Comparison of ENCODE assay signal across 1 cellular context in the genomic region with DNA sequence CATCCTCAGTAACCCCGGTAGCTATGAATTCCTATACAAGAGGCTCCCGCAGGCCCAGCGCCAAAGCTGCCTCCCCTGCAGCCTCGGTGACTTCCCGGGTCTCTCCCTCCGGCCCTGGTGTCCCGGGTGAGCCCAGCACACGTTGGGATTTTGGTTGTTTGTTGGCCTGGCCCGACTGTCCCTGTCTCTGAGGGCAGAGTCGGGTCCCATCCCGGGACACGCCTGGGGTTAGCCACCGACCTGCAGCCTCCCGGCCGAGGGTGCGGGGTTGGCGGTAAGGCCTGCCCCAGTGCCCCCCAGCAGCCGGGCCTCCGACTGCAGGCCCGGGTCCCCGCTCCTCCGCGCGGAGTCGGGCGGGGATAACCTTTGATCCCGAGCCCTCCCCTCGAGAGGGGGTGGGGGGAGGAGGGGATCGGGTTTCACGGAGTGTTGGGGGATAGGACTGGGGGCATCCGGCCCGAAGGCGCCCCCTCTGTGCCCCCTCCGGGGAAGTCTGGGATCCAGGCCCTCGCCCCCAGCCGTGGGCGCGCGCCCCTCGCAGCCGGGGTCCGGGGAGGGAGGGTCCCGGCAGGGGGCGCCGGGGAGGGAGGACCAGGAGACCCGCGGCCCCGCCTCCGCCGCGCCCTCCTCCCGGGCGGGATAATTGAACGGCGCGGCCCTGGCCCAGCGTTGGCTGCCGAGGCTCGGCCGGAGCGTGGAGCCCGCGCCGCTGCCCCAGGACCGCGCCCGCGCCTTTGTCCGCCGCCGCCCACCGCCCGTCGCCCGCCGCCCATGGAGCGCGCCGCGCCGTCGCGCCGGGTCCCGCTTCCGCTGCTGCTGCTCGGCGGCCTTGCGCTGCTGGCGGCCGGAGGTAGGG.
A peak's percentile ranks its signal among the peaks of the same experiment; 100 is the strongest.
TF ChIP-seq lines count a peak whose summit lies in the region.

A gene with protein sequence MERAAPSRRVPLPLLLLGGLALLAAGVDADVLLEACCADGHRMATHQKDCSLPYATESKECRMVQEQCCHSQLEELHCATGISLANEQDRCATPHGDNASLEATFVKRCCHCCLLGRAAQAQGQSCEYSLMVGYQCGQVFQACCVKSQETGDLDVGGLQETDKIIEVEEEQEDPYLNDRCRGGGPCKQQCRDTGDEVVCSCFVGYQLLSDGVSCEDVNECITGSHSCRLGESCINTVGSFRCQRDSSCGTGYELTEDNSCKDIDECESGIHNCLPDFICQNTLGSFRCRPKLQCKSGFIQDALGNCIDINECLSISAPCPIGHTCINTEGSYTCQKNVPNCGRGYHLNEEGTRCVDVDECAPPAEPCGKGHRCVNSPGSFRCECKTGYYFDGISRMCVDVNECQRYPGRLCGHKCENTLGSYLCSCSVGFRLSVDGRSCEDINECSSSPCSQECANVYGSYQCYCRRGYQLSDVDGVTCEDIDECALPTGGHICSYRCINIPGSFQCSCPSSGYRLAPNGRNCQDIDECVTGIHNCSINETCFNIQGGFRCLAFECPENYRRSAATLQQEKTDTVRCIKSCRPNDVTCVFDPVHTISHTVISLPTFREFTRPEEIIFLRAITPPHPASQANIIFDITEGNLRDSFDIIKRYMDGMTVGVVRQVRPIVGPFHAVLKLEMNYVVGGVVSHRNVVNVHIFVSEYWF (plus strand): TSS at position 669 of the 856 bp plus-strand sequence. CDS start 103 bp downstream, at position 772.

TF ChIP-seq in HepG2, 621 proteins besides CTCF, POLR2A, EP300 and RAD21 (continued from another document and continues in another):
- TF ChIP-seq, protein P1, sequence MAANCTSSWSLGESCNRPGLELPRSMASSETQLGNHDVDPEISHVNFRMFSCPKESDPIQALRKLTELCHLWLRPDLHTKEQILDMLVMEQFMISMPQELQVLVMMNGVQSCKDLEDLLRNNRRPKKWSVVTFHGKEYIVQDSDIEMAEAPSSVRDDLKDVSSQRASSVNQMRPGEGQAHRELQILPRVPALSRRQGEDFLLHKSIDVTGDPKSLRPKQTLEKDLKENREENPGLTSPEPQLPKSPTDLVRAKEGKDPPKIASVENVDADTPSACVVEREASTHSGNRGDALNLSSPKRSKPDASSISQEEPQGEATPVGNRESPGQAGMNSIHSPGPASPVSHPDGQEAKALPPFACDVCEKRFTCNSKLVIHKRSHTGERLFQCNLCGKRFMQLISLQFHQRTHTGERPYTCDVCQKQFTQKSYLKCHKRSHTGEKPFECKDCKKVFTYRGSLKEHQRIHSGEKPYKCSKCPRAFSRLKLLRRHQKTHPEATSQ (CRISPR knock-in tag; IDR thresholded peaks at IDR 0.05; ENCODE audit: borderline replicate concordance): peak; percentile 78; the same call in 1 of the 2 replicates
- peak; percentile 89; the same call in 1 of the 2 replicates for TF ChIP-seq KDM4B (CRISPR knock-in tag; IDR thresholded peaks at IDR 0.05)
- peak; percentile 97 for TF ChIP-seq ZFY (CRISPR knock-in tag; IDR thresholded peaks at IDR 0.05)
- TF ChIP-seq ZBTB7A (CRISPR knock-in tag; IDR thresholded peaks at IDR 0.05): peak; percentile 85
- no peak for TF ChIP-seq CENPX (CRISPR knock-in tag; IDR thresholded peaks at IDR 0.05)
- no peak for TF ChIP-seq SP1 (IDR thresholded peaks at IDR 0.05)
- peak; percentile 47; the same call in 1 of the 2 replicates for TF ChIP-seq SP1 (CRISPR knock-in tag; IDR thresholded peaks at IDR 0.05)
- TF ChIP-seq, protein P2, sequence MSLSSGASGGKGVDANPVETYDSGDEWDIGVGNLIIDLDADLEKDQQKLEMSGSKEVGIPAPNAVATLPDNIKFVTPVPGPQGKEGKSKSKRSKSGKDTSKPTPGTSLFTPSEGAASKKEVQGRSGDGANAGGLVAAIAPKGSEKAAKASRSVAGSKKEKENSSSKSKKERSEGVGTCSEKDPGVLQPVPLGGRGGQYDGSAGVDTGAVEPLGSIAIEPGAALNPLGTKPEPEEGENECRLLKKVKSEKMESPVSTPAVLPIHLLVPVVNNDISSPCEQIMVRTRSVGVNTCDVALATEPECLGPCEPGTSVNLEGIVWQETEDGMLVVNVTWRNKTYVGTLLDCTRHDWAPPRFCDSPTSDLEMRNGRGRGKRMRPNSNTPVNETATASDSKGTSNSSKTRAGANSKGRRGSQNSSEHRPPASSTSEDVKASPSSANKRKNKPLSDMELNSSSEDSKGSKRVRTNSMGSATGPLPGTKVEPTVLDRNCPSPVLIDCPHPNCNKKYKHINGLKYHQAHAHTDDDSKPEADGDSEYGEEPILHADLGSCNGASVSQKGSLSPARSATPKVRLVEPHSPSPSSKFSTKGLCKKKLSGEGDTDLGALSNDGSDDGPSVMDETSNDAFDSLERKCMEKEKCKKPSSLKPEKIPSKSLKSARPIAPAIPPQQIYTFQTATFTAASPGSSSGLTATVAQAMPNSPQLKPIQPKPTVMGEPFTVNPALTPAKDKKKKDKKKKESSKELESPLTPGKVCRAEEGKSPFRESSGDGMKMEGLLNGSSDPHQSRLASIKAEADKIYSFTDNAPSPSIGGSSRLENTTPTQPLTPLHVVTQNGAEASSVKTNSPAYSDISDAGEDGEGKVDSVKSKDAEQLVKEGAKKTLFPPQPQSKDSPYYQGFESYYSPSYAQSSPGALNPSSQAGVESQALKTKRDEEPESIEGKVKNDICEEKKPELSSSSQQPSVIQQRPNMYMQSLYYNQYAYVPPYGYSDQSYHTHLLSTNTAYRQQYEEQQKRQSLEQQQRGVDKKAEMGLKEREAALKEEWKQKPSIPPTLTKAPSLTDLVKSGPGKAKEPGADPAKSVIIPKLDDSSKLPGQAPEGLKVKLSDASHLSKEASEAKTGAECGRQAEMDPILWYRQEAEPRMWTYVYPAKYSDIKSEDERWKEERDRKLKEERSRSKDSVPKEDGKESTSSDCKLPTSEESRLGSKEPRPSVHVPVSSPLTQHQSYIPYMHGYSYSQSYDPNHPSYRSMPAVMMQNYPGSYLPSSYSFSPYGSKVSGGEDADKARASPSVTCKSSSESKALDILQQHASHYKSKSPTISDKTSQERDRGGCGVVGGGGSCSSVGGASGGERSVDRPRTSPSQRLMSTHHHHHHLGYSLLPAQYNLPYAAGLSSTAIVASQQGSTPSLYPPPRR (CRISPR knock-in tag; IDR thresholded peaks at IDR 0.05; ENCODE audit: borderline replicate concordance): peak; percentile 77
- peak; percentile 62 for TF ChIP-seq AGO2 (optimal IDR thresholded peaks at IDR 0.05; ENCODE audit: low read depth, low read length)
- TF ChIP-seq PITX1 (CRISPR knock-in tag; IDR thresholded peaks at IDR 0.05): peak; percentile 79
- no peak for TF ChIP-seq MAFG (CRISPR knock-in tag; IDR thresholded peaks at IDR 0.05)
- TF ChIP-seq, protein P3, sequence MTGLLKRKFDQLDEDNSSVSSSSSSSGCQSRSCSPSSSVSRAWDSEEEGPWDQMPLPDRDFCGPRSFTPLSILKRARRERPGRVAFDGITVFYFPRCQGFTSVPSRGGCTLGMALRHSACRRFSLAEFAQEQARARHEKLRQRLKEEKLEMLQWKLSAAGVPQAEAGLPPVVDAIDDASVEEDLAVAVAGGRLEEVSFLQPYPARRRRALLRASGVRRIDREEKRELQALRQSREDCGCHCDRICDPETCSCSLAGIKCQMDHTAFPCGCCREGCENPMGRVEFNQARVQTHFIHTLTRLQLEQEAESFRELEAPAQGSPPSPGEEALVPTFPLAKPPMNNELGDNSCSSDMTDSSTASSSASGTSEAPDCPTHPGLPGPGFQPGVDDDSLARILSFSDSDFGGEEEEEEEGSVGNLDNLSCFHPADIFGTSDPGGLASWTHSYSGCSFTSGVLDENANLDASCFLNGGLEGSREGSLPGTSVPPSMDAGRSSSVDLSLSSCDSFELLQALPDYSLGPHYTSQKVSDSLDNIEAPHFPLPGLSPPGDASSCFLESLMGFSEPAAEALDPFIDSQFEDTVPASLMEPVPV (CRISPR knock-in tag; IDR thresholded peaks at IDR 0.05): peak; percentile 37; the same call in 1 of the 2 replicates
- peak; percentile 87; the same call in 1 of the 2 replicates for TF ChIP-seq PCBP1 (IDR thresholded peaks at IDR 0.05; ENCODE audit: borderline replicate concordance, low read depth, low read length)
- TF ChIP-seq, protein P4, sequence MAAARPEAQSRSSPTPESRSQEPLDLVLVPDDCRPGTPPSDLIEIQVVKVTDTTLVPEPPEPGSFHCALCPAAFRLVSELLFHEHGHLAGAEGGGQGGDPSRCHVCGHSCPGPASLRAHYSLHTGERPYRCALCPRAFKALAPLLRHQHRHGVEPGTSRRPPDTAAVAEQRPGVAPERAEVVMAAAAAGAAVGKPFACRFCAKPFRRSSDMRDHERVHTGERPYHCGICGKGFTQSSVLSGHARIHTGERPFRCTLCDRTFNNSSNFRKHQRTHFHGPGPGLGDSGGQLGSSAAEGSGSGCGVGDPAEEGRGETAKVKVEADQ (CRISPR knock-in tag; IDR thresholded peaks at IDR 0.05; ENCODE audit: borderline replicate concordance): peak; percentile 85
- TF ChIP-seq ZNF33B (CRISPR knock-in tag; IDR thresholded peaks at IDR 0.05): peak; percentile 86; the same call in 1 of the 2 replicates
- TF ChIP-seq RARG (CRISPR knock-in tag; IDR thresholded peaks at IDR 0.05; ENCODE audit: low read depth): no peak
- peak; percentile 44; the same call in 1 of the 2 replicates for TF ChIP-seq MEIS1 (CRISPR knock-in tag; IDR thresholded peaks at IDR 0.05; ENCODE audit: borderline replicate concordance)
- TF ChIP-seq, protein P5, sequence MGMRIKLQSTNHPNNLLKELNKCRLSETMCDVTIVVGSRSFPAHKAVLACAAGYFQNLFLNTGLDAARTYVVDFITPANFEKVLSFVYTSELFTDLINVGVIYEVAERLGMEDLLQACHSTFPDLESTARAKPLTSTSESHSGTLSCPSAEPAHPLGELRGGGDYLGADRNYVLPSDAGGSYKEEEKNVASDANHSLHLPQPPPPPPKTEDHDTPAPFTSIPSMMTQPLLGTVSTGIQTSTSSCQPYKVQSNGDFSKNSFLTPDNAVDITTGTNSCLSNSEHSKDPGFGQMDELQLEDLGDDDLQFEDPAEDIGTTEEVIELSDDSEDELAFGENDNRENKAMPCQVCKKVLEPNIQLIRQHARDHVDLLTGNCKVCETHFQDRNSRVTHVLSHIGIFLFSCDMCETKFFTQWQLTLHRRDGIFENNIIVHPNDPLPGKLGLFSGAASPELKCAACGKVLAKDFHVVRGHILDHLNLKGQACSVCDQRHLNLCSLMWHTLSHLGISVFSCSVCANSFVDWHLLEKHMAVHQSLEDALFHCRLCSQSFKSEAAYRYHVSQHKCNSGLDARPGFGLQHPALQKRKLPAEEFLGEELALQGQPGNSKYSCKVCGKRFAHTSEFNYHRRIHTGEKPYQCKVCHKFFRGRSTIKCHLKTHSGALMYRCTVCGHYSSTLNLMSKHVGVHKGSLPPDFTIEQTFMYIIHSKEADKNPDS (CRISPR knock-in tag; IDR thresholded peaks at IDR 0.05): peak; percentile 64; the same call in 1 of the 2 replicates
- peak; percentile 73; the same call in 1 of the 2 replicates for TF ChIP-seq ZNF343 (CRISPR knock-in tag; IDR thresholded peaks at IDR 0.05)
- TF ChIP-seq, protein P6, sequence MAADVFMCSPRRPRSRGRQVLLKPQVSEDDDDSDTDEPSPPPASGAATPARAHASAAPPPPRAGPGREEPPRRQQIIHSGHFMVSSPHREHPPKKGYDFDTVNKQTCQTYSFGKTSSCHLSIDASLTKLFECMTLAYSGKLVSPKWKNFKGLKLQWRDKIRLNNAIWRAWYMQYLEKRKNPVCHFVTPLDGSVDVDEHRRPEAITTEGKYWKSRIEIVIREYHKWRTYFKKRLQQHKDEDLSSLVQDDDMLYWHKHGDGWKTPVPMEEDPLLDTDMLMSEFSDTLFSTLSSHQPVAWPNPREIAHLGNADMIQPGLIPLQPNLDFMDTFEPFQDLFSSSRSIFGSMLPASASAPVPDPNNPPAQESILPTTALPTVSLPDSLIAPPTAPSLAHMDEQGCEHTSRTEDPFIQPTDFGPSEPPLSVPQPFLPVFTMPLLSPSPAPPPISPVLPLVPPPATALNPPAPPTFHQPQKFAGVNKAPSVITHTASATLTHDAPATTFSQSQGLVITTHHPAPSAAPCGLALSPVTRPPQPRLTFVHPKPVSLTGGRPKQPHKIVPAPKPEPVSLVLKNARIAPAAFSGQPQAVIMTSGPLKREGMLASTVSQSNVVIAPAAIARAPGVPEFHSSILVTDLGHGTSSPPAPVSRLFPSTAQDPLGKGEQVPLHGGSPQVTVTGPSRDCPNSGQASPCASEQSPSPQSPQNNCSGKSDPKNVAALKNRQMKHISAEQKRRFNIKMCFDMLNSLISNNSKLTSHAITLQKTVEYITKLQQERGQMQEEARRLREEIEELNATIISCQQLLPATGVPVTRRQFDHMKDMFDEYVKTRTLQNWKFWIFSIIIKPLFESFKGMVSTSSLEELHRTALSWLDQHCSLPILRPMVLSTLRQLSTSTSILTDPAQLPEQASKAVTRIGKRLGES (CRISPR knock-in tag; IDR thresholded peaks at IDR 0.05; ENCODE audit: borderline replicate concordance): 0 out of 2 replicates have a peak, but pooled peaks have one; percentile 33
- TF ChIP-seq, protein P7, sequence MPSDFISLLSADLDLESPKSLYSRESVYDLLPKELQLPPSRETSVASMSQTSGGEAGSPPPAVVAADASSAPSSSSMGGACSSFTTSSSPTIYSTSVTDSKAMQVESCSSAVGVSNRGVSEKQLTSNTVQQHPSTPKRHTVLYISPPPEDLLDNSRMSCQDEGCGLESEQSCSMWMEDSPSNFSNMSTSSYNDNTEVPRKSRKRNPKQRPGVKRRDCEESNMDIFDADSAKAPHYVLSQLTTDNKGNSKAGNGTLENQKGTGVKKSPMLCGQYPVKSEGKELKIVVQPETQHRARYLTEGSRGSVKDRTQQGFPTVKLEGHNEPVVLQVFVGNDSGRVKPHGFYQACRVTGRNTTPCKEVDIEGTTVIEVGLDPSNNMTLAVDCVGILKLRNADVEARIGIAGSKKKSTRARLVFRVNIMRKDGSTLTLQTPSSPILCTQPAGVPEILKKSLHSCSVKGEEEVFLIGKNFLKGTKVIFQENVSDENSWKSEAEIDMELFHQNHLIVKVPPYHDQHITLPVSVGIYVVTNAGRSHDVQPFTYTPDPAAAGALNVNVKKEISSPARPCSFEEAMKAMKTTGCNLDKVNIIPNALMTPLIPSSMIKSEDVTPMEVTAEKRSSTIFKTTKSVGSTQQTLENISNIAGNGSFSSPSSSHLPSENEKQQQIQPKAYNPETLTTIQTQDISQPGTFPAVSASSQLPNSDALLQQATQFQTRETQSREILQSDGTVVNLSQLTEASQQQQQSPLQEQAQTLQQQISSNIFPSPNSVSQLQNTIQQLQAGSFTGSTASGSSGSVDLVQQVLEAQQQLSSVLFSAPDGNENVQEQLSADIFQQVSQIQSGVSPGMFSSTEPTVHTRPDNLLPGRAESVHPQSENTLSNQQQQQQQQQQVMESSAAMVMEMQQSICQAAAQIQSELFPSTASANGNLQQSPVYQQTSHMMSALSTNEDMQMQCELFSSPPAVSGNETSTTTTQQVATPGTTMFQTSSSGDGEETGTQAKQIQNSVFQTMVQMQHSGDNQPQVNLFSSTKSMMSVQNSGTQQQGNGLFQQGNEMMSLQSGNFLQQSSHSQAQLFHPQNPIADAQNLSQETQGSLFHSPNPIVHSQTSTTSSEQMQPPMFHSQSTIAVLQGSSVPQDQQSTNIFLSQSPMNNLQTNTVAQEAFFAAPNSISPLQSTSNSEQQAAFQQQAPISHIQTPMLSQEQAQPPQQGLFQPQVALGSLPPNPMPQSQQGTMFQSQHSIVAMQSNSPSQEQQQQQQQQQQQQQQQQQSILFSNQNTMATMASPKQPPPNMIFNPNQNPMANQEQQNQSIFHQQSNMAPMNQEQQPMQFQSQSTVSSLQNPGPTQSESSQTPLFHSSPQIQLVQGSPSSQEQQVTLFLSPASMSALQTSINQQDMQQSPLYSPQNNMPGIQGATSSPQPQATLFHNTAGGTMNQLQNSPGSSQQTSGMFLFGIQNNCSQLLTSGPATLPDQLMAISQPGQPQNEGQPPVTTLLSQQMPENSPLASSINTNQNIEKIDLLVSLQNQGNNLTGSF (CRISPR knock-in tag; IDR thresholded peaks at IDR 0.05): 0 out of 2 replicates have a peak, but pooled peaks have one; percentile 66
- peak; percentile 78; the same call in 1 of the 2 replicates for TF ChIP-seq NRL (CRISPR knock-in tag; IDR thresholded peaks at IDR 0.05; ENCODE audit: borderline replicate concordance)
- TF ChIP-seq RBFOX2 (IDR thresholded peaks at IDR 0.05; ENCODE audit: low read depth, low read length): peak; percentile 90
- peak; percentile 57; the same call in 1 of the 2 replicates for TF ChIP-seq ZBTB3 (CRISPR knock-in tag; IDR thresholded peaks at IDR 0.05; ENCODE audit: borderline replicate concordance, low read depth)
- TF ChIP-seq ZNF282 (IDR thresholded peaks at IDR 0.05; ENCODE audit: partially characterized antibody): no peak
